ENCODE assay signal across 5 cellular contexts in the genomic region with DNA sequence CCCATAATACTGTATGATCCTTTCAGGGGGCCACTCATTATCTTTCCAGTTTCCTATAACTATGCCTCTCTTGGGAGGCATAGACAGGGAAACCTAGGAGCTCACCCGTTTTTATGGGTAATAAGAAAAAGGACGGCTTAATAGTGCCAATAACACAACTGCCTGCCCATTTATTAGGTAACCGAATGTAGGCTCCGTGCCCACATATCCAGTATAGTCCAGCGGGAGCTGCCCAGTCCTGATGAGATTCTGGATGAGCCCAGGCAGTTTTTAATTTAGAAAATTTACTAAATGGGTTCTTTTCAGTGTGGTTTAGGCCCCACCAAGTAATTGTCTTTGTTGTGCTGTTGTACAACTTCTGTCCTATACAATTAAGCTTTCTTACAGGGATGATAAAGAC.
DNase-seq lines count a peak whose midpoint lies in the region; ATAC-seq, FAIRE-seq and TF ChIP-seq lines count a peak whose summit lies in the region.
"Not testable (repeated sequence)": the region's sequence is repeated elsewhere in the genome, so short reads cannot be mapped to it uniquely, and the experiment has no call there.

No MANE protein-coding gene starts in this region.

- not testable (repeated sequence) for H3K36me3 ChIP-seq in adrenal gland (replicated peaks in 1 of 2); kidney (ENCODE audit: control insufficient read depth in 1 of 2, insufficient read depth in 2 of 2, low read length in 2 of 2); pancreas; trophoblast cell (ENCODE audit: control insufficient read depth in 1 of 2, insufficient read depth in 2 of 2, low read length in 2 of 2); testis (ENCODE audit: low read depth, missing control alignments)

- H2BK120ac ChIP-seq in trophoblast cell (ENCODE audit: insufficient read depth, low read length, poor library complexity) = not testable (repeated sequence)

- not testable (repeated sequence) for H3K18ac ChIP-seq in trophoblast cell (ENCODE audit: low read length)

- not testable (repeated sequence) for H2BK12ac ChIP-seq in trophoblast cell (ENCODE audit: low read length)

- peaks cover 35% of the 10 kb centered on the region for H3K79me1 ChIP-seq in trophoblast cell (ENCODE audit: low read length)

- H3K4me2 ChIP-seq in trophoblast cell (ENCODE audit: low read length) = not testable (repeated sequence)

- peak overlapping the region in 1 of 2 donors; percentile 52 for H3K9ac ChIP-seq in kidney (ENCODE audit: low read length in 2 of 2)
- H3K9ac ChIP-seq in trophoblast cell (ENCODE audit: low read length) = not testable (repeated sequence)

- FAIRE-seq in kidney (lab: Jason Lieb, UNC); pancreas (lab: Jason Lieb, UNC): not testable (repeated sequence)

- intact Hi-C loops in adrenal gland (cut with DNase I); kidney (cut with DNase I); pancreas (cut with DNase I); testis (cut with DNase I; ENCODE audit: low total_unique reads): not testable (repeated sequence)

- peaks cover 41 to 56% of the 10 kb centered on the region in 2 donors for H3K4me1 ChIP-seq in adrenal gland (replicated peaks in 1 of 2)
- peaks cover 3 to 12% of the 10 kb centered on the region in 2 donors for H3K4me1 ChIP-seq in kidney (ENCODE audit: control insufficient read depth in 1 of 2, insufficient read depth in 1 of 2, low read depth in 1 of 2, low read length in 2 of 2)
- H3K4me1 ChIP-seq in pancreas = peaks cover 5 to 18% (median 9%) of the 10 kb centered on the region in 3 donors
- peaks cover 41 to 45% of the 10 kb centered on the region in 2 experiments for H3K4me1 ChIP-seq in trophoblast cell (ENCODE audit: control insufficient read depth in 1 of 2, insufficient read depth in 2 of 2, low read length in 2 of 2)
- peaks cover 33% of the 10 kb centered on the region for H3K4me1 ChIP-seq in testis

- H3K27me3 ChIP-seq in adrenal gland; pancreas; trophoblast cell (ENCODE audit: insufficient read depth, low read length); testis: not testable (repeated sequence)

- not testable (repeated sequence) for ATAC-seq in pancreas

- H2AFZ ChIP-seq in trophoblast cell (ENCODE audit: insufficient read depth, low read length, poor library complexity) = not testable (repeated sequence)

- not testable (repeated sequence) for H3K9me3 ChIP-seq in adrenal gland (replicated peaks in 1 of 3); kidney (ENCODE audit: control insufficient read depth in 1 of 2, low read length in 2 of 2); pancreas; trophoblast cell (ENCODE audit: insufficient read depth, low read depth, low read length); testis

- not testable (repeated sequence) for H2AK5ac ChIP-seq in trophoblast cell (ENCODE audit: low read length)

- H4K12ac ChIP-seq in trophoblast cell (ENCODE audit: low read depth, low read length) = not testable (repeated sequence)

- peak overlapping the region; percentile 6 for H4K91ac ChIP-seq in trophoblast cell (ENCODE audit: low read depth, low read length)

- H3K23ac ChIP-seq in trophoblast cell (ENCODE audit: low read length) = not testable (repeated sequence)

- H2BK5ac ChIP-seq in trophoblast cell (ENCODE audit: low read depth, low read length, poor library complexity) = not testable (repeated sequence)

- 46 to 52% (median 49%) methylated on average over 5 of the region's 5 CpGs for WGBS in adrenal gland, 4 donors
- 6 to 20% methylated on average over 5 of the region's 5 CpGs for whole genome bisulfite sequencing in pancreas, 2 donors
- WGBS in trophoblast cell (ENCODE audit: extremely low coverage, insufficient coverage, insufficient read length) = no CpG with 5 or more reads among the region's 5 CpGs
- WGBS in testis, 2 donors = 59 to 68% methylated on average over 5 of the region's 5 CpGs

- TF ChIP-seq CTCF in adrenal gland (IDR thresholded peaks at IDR 0.05); kidney (IDR thresholded peaks at IDR 0.05; ENCODE audit: borderline replicate concordance, extremely low read depth, insufficient read depth); pancreas (IDR thresholded peaks at IDR 0.05); testis (IDR thresholded peaks at IDR 0.05): not testable (repeated sequence)

- TF ChIP-seq POLR2A in adrenal gland (IDR thresholded peaks at IDR 0.05); testis (IDR thresholded peaks at IDR 0.05): not testable (repeated sequence)

- H3K14ac ChIP-seq in trophoblast cell (ENCODE audit: low read length) = not testable (repeated sequence)

- not testable (repeated sequence) for H3K4ac ChIP-seq in trophoblast cell (ENCODE audit: low read depth, low read length)

- DNase-seq in adrenal gland (peak in 3 of 7 donors; percentile 34 to 45 (median 40)), pancreas (peak in 1 of 6 donors; percentile 40), testis (peak; percentile 18)
- not testable (repeated sequence) for DNase-seq in kidney, trophoblast cell

- H4K8ac ChIP-seq in trophoblast cell (ENCODE audit: low read depth, low read length) = not testable (repeated sequence)

- H3K4me3 ChIP-seq in adrenal gland (peak overlapping the region in 1 of 4 donors; percentile 23), kidney (ENCODE audit: low read length in 2 of 2) (peak overlapping the region; percentile 12 to 39), pancreas (peak overlapping the region in 3 of 4 donors; percentile 24 to 60 (median 53))
- H3K4me3 ChIP-seq in trophoblast cell (ENCODE audit: low read depth, low read length); testis: not testable (repeated sequence)

- H3K27ac ChIP-seq in adrenal gland = peak overlapping the region; percentile 37 to 89 (median 84)
- peak overlapping the region; percentile 57 to 60 for H3K27ac ChIP-seq in kidney (ENCODE audit: low read depth in 2 of 2, low read length in 2 of 2)
- H3K27ac ChIP-seq in pancreas = peak overlapping the region; percentile 95 to 98 (median 98)
- not testable (repeated sequence) for H3K27ac ChIP-seq in trophoblast cell (ENCODE audit: low read depth, low read length)
- H3K27ac ChIP-seq in testis = peak overlapping the region in 1 of 2 donors; percentile 66

- H3K79me2 ChIP-seq in trophoblast cell (ENCODE audit: control insufficient read depth, insufficient read depth, low read length, poor library complexity) = not testable (repeated sequence)
